In genomic region chr15:99454941-99455795, GRCh38 we compare ENCODE assay signal across 8 cellular contexts.
DNase-seq lines count a peak whose midpoint lies in the region; ATAC-seq and TF ChIP-seq lines count a peak whose summit lies in the region.

No MANE protein-coding gene starts in this region.

- peak overlapping the region; percentile 81 for H2AFZ ChIP-seq in PC-3 (ENCODE audit: low read length)

- 37% methylated on average over 10 of the region's 19 CpGs for WGBS in esophagus muscularis mucosa

- H3K4me3 ChIP-seq in PC-3 (ENCODE audit: low read length) (no peak overlapping the region), esophagus muscularis mucosa (peak overlapping the region in 1 of 4 donors; percentile 13)
- H3K4me3 ChIP-seq in naive thymus-derived CD4-positive, alpha-beta T cell (ENCODE audit: low read length): no peak overlapping the region

- H3F3A ChIP-seq in PC-3 (ENCODE audit: low read length, unreplicated experiment): no peaks in the 10 kb centered on the region

- peaks cover 0 to 10% (median 0%) of the 10 kb centered on the region in 5 donors for H3K27me3 Mint-ChIP-seq in naive thymus-derived CD4-positive, alpha-beta T cell
- H3K27me3 Mint-ChIP-seq in naive thymus-derived CD8-positive, alpha-beta T cell: no peaks in the 10 kb centered on the region

- H3K36me3 Mint-ChIP-seq in naive thymus-derived CD4-positive, alpha-beta T cell: peaks cover 1 to 8% (median 7%) of the 10 kb centered on the region in 5 donors
- H3K36me3 Mint-ChIP-seq in naive thymus-derived CD8-positive, alpha-beta T cell: peaks cover 0 to 10% (median 0%) of the 10 kb centered on the region in 3 donors

- no peaks in the 10 kb centered on the region for H3K9me2 ChIP-seq in PC-3 (replicated peaks; ENCODE audit: low read length)

- H3K4me2 ChIP-seq in PC-3 (ENCODE audit: low read length): peak overlapping the region; percentile 65

- TF ChIP-seq POLR2A in esophagus muscularis mucosa (IDR thresholded peaks at IDR 0.05; ENCODE audit: low read depth): no peak

- peaks cover 19% of the 10 kb centered on the region for H3K4me1 ChIP-seq in PC-3 (ENCODE audit: insufficient read depth, low read length)
- H3K4me1 ChIP-seq in esophagus muscularis mucosa: peaks cover 53 to 59% (median 57%) of the 10 kb centered on the region in 4 donors
- H3K4me1 ChIP-seq in naive thymus-derived CD4-positive, alpha-beta T cell (ENCODE audit: control insufficient read depth in 2 of 2, insufficient read depth in 2 of 2, low read length in 2 of 2): peaks cover 0 to 15% of the 10 kb centered on the region in 2 donors

- peaks cover 19 to 31% (median 22%) of the 10 kb centered on the region in 7 donors for H3K4me1 Mint-ChIP-seq in naive thymus-derived CD4-positive, alpha-beta T cell
- H3K4me1 Mint-ChIP-seq in naive thymus-derived CD8-positive, alpha-beta T cell: peaks cover 15 to 35% (median 24%) of the 10 kb centered on the region in 4 donors

- TSS peak; percentile 97 for BruUV-seq in PC-3 (replicated peaks; lab: Mats Ljungman, UMichigan)

- no peak overlapping the region for H3K4me3 Mint-ChIP-seq in naive thymus-derived CD4-positive, alpha-beta T cell
- H3K4me3 Mint-ChIP-seq in naive thymus-derived CD8-positive, alpha-beta T cell: no peak overlapping the region

- no peaks in the 10 kb centered on the region for H3K36me3 ChIP-seq in PC-3 (ENCODE audit: low read depth, low read length)
- H3K36me3 ChIP-seq in esophagus muscularis mucosa: no peaks in the 10 kb centered on the region
- H3K36me3 ChIP-seq in naive thymus-derived CD4-positive, alpha-beta T cell (ENCODE audit: control insufficient read depth in 2 of 3, insufficient read depth in 3 of 3, low read length in 3 of 3): no peaks in the 10 kb centered on the region

- TF ChIP-seq CTCF in PC-3 (conservative IDR thresholded peaks at IDR 0.05; ENCODE audit: low read depth, low read length): no peak
- peak in 1 of 3 experiments; percentile 5 for TF ChIP-seq CTCF in esophagus muscularis mucosa (IDR thresholded peaks at IDR 0.05)

- CTCF ChIA-PET in PC-3 (lab: Charles Lee): no interaction called here
- CTCF ChIA-PET in naive thymus-derived CD4-positive, alpha-beta T cell (lab: Charles Lee): no interaction called here

- H3K27me3 ChIP-seq in PC-3 (ENCODE audit: low read length) (no peaks in the 10 kb centered on the region), esophagus muscularis mucosa (no peaks in the 10 kb centered on the region)
- no peaks in the 10 kb centered on the region for H3K27me3 ChIP-seq in naive thymus-derived CD4-positive, alpha-beta T cell (ENCODE audit: control insufficient read depth in 2 of 2, insufficient read depth in 2 of 2, low read length in 2 of 2)

- peak; percentile 99 for ATAC-seq in PC-3
- peak; percentile 60 for ATAC-seq in naive thymus-derived CD4-positive, alpha-beta T cell
- ATAC-seq in naive thymus-derived CD8-positive, alpha-beta T cell: no peak
- no peak for ATAC-seq in HG02852 (IDR thresholded peaks at IDR 0.05; ENCODE audit: unreplicated experiment)

- no peaks in the 10 kb centered on the region for H3K79me2 ChIP-seq in PC-3 (ENCODE audit: low read length)

- peak overlapping the region; percentile 72 for H3K9ac ChIP-seq in PC-3 (ENCODE audit: low read length)

- DNase-seq in AG08395 (ENCODE audit: low spot score) (peak; percentile 96), PC-3 (peak; percentile 88), esophagus muscularis mucosa (ENCODE audit: extremely low spot score) (peak; percentile 96), epidermal melanocyte (ENCODE audit: insufficient read length, low spot score) (no peak)
- DNase-seq in naive thymus-derived CD4-positive, alpha-beta T cell: peak in 1 of 9 donors; percentile 23
- no peak for DNase-seq in naive thymus-derived CD8-positive, alpha-beta T cell
- no peak for DNase-seq in activated CD4-positive, alpha-beta T cell treated with anti-CD3 and anti-CD28 coated beads, Interleukin-2, amount 50 U/mL, for 4 hours

- no peaks in the 10 kb centered on the region for H3K9me3 ChIP-seq in PC-3 (ENCODE audit: low read length)
- no peaks in the 10 kb centered on the region for H3K9me3 ChIP-seq in esophagus muscularis mucosa
- no peaks in the 10 kb centered on the region for H3K9me3 ChIP-seq in naive thymus-derived CD4-positive, alpha-beta T cell (ENCODE audit: control insufficient read depth in 2 of 3, low read length in 3 of 3)

- no peaks in the 10 kb centered on the region for H4K20me1 ChIP-seq in PC-3 (ENCODE audit: low read length)

- intact Hi-C loops in PC-3 (cut with micrococcal nuclease): no loop called here
- intact Hi-C loops in esophagus muscularis mucosa (cut with DNase I): no loop called here
- intact Hi-C loops in naive thymus-derived CD4-positive, alpha-beta T cell (cut with micrococcal nuclease): loop anchor here in 1 of 2 donors (5.0 kb wide), 1 partner anchor 32 kb away; no protein-coding TSS in a partner anchor

- peak overlapping the region in 1 of 9 donors; percentile 14 for H3K27ac Mint-ChIP-seq in naive thymus-derived CD4-positive, alpha-beta T cell
- H3K27ac Mint-ChIP-seq in naive thymus-derived CD8-positive, alpha-beta T cell: peak overlapping the region in 1 of 10 donors; percentile 66

- POLR2A ChIA-PET in PC-3 (lab: Charles Lee; ENCODE audit: unreplicated experiment): interaction anchor here (0.5 kb wide), 1 partner anchor 28 kb away, joined by 3 read pairs; no protein-coding TSS in a partner anchor
- POLR2A ChIA-PET in naive thymus-derived CD4-positive, alpha-beta T cell (lab: Charles Lee): interaction anchor here (0.6 kb wide), 1 partner anchor 46 kb away, joined by 3 read pairs; no protein-coding TSS in a partner anchor
- POLR2A ChIA-PET in naive thymus-derived CD8-positive, alpha-beta T cell (lab: Charles Lee): interaction anchor here (0.7 to 1.8 kb wide), 4 partner anchors 21 to 95 kb away, joined by 3 to 7 read pairs (median 4); no protein-coding TSS in a partner anchor

- no peak for TF ChIP-seq EP300 in esophagus muscularis mucosa (IDR thresholded peaks at IDR 0.05)

- H3K27ac ChIP-seq in PC-3 (ENCODE audit: low read length): peak overlapping the region; percentile 85
- H3K27ac ChIP-seq in esophagus muscularis mucosa (replicated peaks in 1 of 4): peak overlapping the region; percentile 79 to 86 (median 83)
- no peak overlapping the region for H3K27ac ChIP-seq in naive thymus-derived CD4-positive, alpha-beta T cell (ENCODE audit: low read depth, low read length)

- peaks cover 0 to 15% (median 6%) of the 10 kb centered on the region in 11 donors for H3K9me3 Mint-ChIP-seq in naive thymus-derived CD4-positive, alpha-beta T cell
- peaks cover 0 to 12% (median 2%) of the 10 kb centered on the region in 9 donors for H3K9me3 Mint-ChIP-seq in naive thymus-derived CD8-positive, alpha-beta T cell

Comparison
In these comparisons a context has a peak if more than half of its experiments do, and no peak if none do; other contexts are left out.
1. DNase-seq: peak in AG08395 (single experiment), PC-3 (single experiment) and esophagus muscularis mucosa (single experiment); none in epidermal melanocyte (single experiment), naive thymus-derived CD8-positive, alpha-beta T cell (0 of 10) and activated CD4-positive, alpha-beta T cell treated with anti-CD3 and anti-CD28 coated beads, Interleukin-2, amount 50 U/mL, for 4 hours (0 of 2).
2. ATAC-seq: peak in PC-3 (single experiment) and naive thymus-derived CD4-positive, alpha-beta T cell (single experiment); none in naive thymus-derived CD8-positive, alpha-beta T cell (0 of 2) and HG02852 (single experiment).